9 cellular contexts compared by ENCODE assay signal in the genomic region with DNA sequence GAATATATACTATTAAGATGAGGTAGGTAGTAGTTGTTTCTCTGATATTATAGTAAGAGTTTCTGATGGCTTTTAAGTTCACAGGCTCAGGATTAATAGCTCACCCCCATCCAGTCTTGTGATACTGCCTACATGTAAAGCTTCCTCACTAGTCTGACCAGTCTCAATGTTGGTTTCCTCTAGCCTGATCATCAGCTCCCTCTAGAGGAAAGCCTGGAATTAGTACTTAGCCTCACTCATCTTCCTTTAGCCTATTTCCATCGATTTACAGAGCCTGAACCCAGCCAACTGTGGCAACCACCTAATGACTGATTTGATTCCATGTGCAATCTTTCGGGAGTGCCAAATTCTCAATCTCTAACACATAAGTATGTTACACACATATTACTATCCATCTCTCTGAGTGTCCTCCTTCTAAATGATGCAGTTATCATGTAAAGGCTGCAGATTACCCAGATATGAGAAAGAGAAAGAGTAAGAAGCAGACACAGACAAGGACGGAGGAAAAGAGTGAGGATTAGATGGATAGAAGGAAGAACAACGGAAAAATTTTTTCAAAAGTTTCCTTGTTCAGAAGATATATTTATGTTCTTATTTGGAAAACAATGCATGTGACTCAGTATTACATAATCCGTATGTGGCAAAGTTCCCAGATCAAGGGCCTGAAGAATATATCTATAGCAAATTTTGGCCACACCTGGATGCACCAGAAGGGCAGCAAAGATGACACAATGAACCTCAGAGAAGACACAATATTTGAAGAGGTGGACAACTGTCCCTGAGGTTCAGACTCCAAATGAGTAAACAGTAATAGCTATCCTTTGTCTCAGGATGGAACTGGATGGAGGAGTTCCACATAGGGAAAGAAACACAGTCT.
A peak's percentile ranks its signal among the peaks of the same experiment; 100 is the strongest.
DNase-seq lines count a peak whose midpoint lies in the region; ATAC-seq and TF ChIP-seq lines count a peak whose summit lies in the region.
"Had no signal": no experiment of that assay in that cellular context is flagged by ENCODE, and none has a peak within 500 bp of the region (broad histone marks: within the 10 kb centered on the region; RNA-seq: fewer than 3 reads in every experiment).

No MANE protein-coding gene starts in this region.

- H3K27ac ChIP-seq in neural cell (ENCODE audit: low read length) = no peak overlapping the region

- H3K27me3 Mint-ChIP-seq in chondrocyte (ENCODE audit: low read depth) = peaks cover 13% of the 10 kb centered on the region
- H3K27me3 Mint-ChIP-seq: central memory CD8-positive, alpha-beta T cell had no signal

- ATAC-seq in HG02852 (IDR thresholded peaks at IDR 0.05; ENCODE audit: unreplicated experiment) = no peak

- H3K9me2 ChIP-seq in neural cell (ENCODE audit: insufficient read depth, low read length) = no peaks in the 10 kb centered on the region

- H3K79me2 ChIP-seq in neural cell (replicated peaks; ENCODE audit: insufficient read depth, low read length) = no peaks in the 10 kb centered on the region

- no peak overlapping the region for H3K27ac Mint-ChIP-seq in chondrocyte (ENCODE audit: unreplicated experiment)

- H3K9ac ChIP-seq in neural cell (ENCODE audit: low read length) = no peak overlapping the region

- H3K4me3 ChIP-seq in HAP-1 (no peak overlapping the region), neural cell (ENCODE audit: low read length) (no peak overlapping the region)

- no peaks in the 10 kb centered on the region for H3K4me1 ChIP-seq in HAP-1

- H3K4me1 Mint-ChIP-seq in chondrocyte (ENCODE audit: low read depth) = no peaks in the 10 kb centered on the region
- H3K4me1 Mint-ChIP-seq: central memory CD8-positive, alpha-beta T cell had no signal

- H3K9me3 ChIP-seq in HAP-1 (no peaks in the 10 kb centered on the region), neural cell (ENCODE audit: low read length) (no peaks in the 10 kb centered on the region)

- H3K36me3 Mint-ChIP-seq in chondrocyte (ENCODE audit: low read depth) = no peaks in the 10 kb centered on the region

- no peaks in the 10 kb centered on the region for H3K27me3 ChIP-seq in HAP-1 (ENCODE audit: low read depth)
- H3K27me3 ChIP-seq in neural cell (ENCODE audit: insufficient read depth, low read depth, low read length) = no peaks in the 10 kb centered on the region

- peak; percentile 67 for TF ChIP-seq RAD21 in neural cell (conservative IDR thresholded peaks at IDR 0.05)

- H2AFZ ChIP-seq in neural cell (ENCODE audit: low read depth, low read length) = no peak overlapping the region

- H3F3A ChIP-seq in neural cell (ENCODE audit: insufficient read depth, low read length, poor library complexity, severe bottlenecking) = no peaks in the 10 kb centered on the region

- no peak overlapping the region for H3K4me2 ChIP-seq in neural cell (ENCODE audit: low read length)

- H4K20me1 ChIP-seq in neural cell (ENCODE audit: insufficient read depth) = no peaks in the 10 kb centered on the region

- in situ Hi-C loops in HAP-1 (cut with MboI; ENCODE audit: low sequenced_read_pairs) = loop anchor here (25.0 kb wide), 1 partner anchor 355 kb away; no protein-coding TSS in a partner anchor

- TF ChIP-seq CTCF in chondrocyte (IDR thresholded peaks at IDR 0.05) (peak; percentile 79), neural cell (IDR thresholded peaks at IDR 0.05; ENCODE audit: poor library complexity, severe bottlenecking) (peak; percentile 63)

- H3K36me3 ChIP-seq in HAP-1 (replicated peaks) (no peaks in the 10 kb centered on the region), neural cell (ENCODE audit: insufficient read depth, low read length) (no peaks in the 10 kb centered on the region)

- DNase-seq in AG20443 (ENCODE audit: low spot score) = peak; percentile 52
- DNase-seq in HAP-1 (ENCODE audit: low spot score in 2 of 2) = peak; percentile 36 to 65
- peak; percentile 89 for DNase-seq in NCI-H446 treated with DMSO at 0.1 percent for 48 hours (lab: John Stamatoyannopoulos, UW)
- DNase-seq in chondrocyte (ENCODE audit: low spot score) = no peak
- no peak for DNase-seq in NOMO-1 (lab: John Stamatoyannopoulos, UW; ENCODE audit: unreplicated experiment in 2 of 2)
- no peak for DNase-seq in stimulated activated CD4-positive, alpha-beta T cell treated with anti-CD3 and anti-CD28 coated beads, Interleukin-4, amount 100 ng/mL, for 4 hours

- H3K9me3 Mint-ChIP-seq in chondrocyte (ENCODE audit: low read depth) = no peaks in the 10 kb centered on the region
- H3K9me3 Mint-ChIP-seq: central memory CD8-positive, alpha-beta T cell had no signal

- H3K4me3 Mint-ChIP-seq in chondrocyte (ENCODE audit: unreplicated experiment) = no peak overlapping the region
- H3K4me3 Mint-ChIP-seq: central memory CD8-positive, alpha-beta T cell had no signal

- TF ChIP-seq EP300 in neural cell (conservative IDR thresholded peaks at IDR 0.05; ENCODE audit: poor library complexity, severe bottlenecking) = no peak

TF ChIP-seq in neural cell, 6 proteins besides CTCF, POLR2A, EP300 and RAD21:
- TF ChIP-seq POLR2AphosphoS5 (IDR thresholded peaks at IDR 0.05) (no peak), SMC3 (conservative IDR thresholded peaks at IDR 0.05; ENCODE audit: poor library complexity) (peak; percentile 55)

Comparison
In these comparisons a context has a peak if more than half of its experiments do, and no peak if none do; other contexts are left out.
1. DNase-seq: peak in AG20443 (single experiment), HAP-1 (2 of 2) and NCI-H446 treated with DMSO at 0.1 percent for 48 hours (single experiment); none in chondrocyte (single experiment), NOMO-1 (0 of 2) and stimulated activated CD4-positive, alpha-beta T cell treated with anti-CD3 and anti-CD28 coated beads, Interleukin-4, amount 100 ng/mL, for 4 hours (0 of 2).